10 cellular contexts compared by ENCODE assay signal in genomic region chr4:158770671-158771070, GRCh38. TPM values are rescaled to one million over a fixed set of nuclear protein-coding genes. Genes with fewer than 3 reads are reported as not detected.
A peak's percentile ranks its signal among the peaks of the same experiment; 100 is the strongest.
DNase-seq lines count a peak whose midpoint lies in the region; ATAC-seq, FAIRE-seq and TF ChIP-seq lines count a peak whose summit lies in the region.
"Had no signal": no experiment of that assay in that cellular context is flagged by ENCODE, and none has a peak within 500 bp of the region (broad histone marks: within the 10 kb centered on the region; RNA-seq: fewer than 3 reads in every experiment).

No MANE protein-coding gene starts in this region.

- peaks cover 67% of the 10 kb centered on the region for H3K4me1 ChIP-seq in HepG2 (ENCODE audit: insufficient read depth, low read length)
- peaks cover 0 to 18% (median 0%) of the 10 kb centered on the region in 4 donors for H3K4me1 ChIP-seq in right lobe of liver
- peaks cover 35% of the 10 kb centered on the region for H3K4me1 ChIP-seq in adipocyte (ENCODE audit: control insufficient read depth, insufficient read depth, low read length)
- H3K4me1 ChIP-seq in muscle layer of duodenum (ENCODE audit: control insufficient read depth in 1 of 2, insufficient read depth in 2 of 2, low read length in 2 of 2), result peaks cover 9 to 17% of the 10 kb centered on the region in 2 donors
- peaks cover 41% of the 10 kb centered on the region for H3K4me1 ChIP-seq in upper lobe of right lung

- peaks cover 64% of the 10 kb centered on the region for H3K79me2 ChIP-seq in HepG2 (ENCODE audit: insufficient read depth, low read length)

- no peak for TF ChIP-seq RAD21 in HepG2 (CRISPR knock-in tag; IDR thresholded peaks at IDR 0.05)

- CTCF ChIA-PET in HepG2 (lab: Yijun Ruan, JAX; ENCODE audit: low intra/inter-chr PET ratio, low total read pairs), result no interaction called here

- H3K27me3 ChIP-seq in HepG2 (ENCODE audit: control insufficient read depth in 1 of 2, insufficient read depth in 2 of 2, low read length in 2 of 2) (no peaks in the 10 kb centered on the region; a peak in 1 of 5 replicates), right lobe of liver (no peaks in the 10 kb centered on the region), adipocyte (replicated peaks; ENCODE audit: control insufficient read depth, insufficient read depth, low read length) (no peaks in the 10 kb centered on the region), muscle layer of duodenum (ENCODE audit: low read depth, low read length) (no peaks in the 10 kb centered on the region), upper lobe of right lung (no peaks in the 10 kb centered on the region)

- peaks cover 4% of the 10 kb centered on the region for H4K20me1 ChIP-seq in HepG2 (ENCODE audit: insufficient read depth, low read length)

- ATAC-seq in HepG2 (no peak), right lobe of liver (no peak), upper lobe of right lung (no peak)
- ATAC-seq in effector memory CD8-positive, alpha-beta T cell (replicated peaks), result no peak

- BruUV-seq in HepG2 (replicated peaks; lab: Mats Ljungman, UMichigan), result no TSS peak

- 96% methylated on average over 5 of the region's 5 CpGs for WGBS in HepG2 (ENCODE audit: low lambda C conversion rate)
- WGBS in right lobe of liver (ENCODE audit: insufficient coverage, low coverage, low lambda C conversion rate, missing lambda C conversion rate), result 49% methylated on average over 4 of the region's 5 CpGs

- H3K9me3 ChIP-seq in HepG2 (ENCODE audit: low read length) (no peaks in the 10 kb centered on the region), right lobe of liver (no peaks in the 10 kb centered on the region), adipocyte (ENCODE audit: control insufficient read depth, low read length) (no peaks in the 10 kb centered on the region), muscle layer of duodenum (ENCODE audit: control insufficient read depth in 1 of 2, low read length in 2 of 2) (no peaks in the 10 kb centered on the region), upper lobe of right lung (no peaks in the 10 kb centered on the region)

- H3K4me1 Mint-ChIP-seq in effector memory CD8-positive, alpha-beta T cell (ENCODE audit: low read depth in 2 of 2), result peaks cover 17 to 26% of the 10 kb centered on the region in 2 donors

- no peak overlapping the region for H3K27ac ChIP-seq in HepG2 (ENCODE audit: extremely low read length, insufficient read depth, low read length)
- H3K27ac ChIP-seq in right lobe of liver, result no peak overlapping the region
- no peak overlapping the region for H3K27ac ChIP-seq in muscle layer of duodenum (ENCODE audit: low read length)
- no peak overlapping the region for H3K27ac ChIP-seq in upper lobe of right lung

- intact Hi-C loops in HepG2 (cut with micrococcal nuclease; ENCODE audit: unreplicated experiment) (no loop called here), right lobe of liver (cut with DNase I) (no loop called here), upper lobe of right lung (cut with DNase I) (no loop called here)

- no peak overlapping the region for H2AFZ ChIP-seq in HepG2 (ENCODE audit: low read length)

- H3K36me3 ChIP-seq in HepG2 (replicated peaks in 1 of 2; ENCODE audit: control insufficient read depth in 1 of 2, insufficient read depth in 2 of 2, low read length in 2 of 2) (no peaks in the 10 kb centered on the region), right lobe of liver (no peaks in the 10 kb centered on the region), adipocyte (ENCODE audit: control insufficient read depth, insufficient read depth, low read length, severe bottlenecking) (no peaks in the 10 kb centered on the region), muscle layer of duodenum (ENCODE audit: control insufficient read depth in 1 of 2, insufficient read depth in 2 of 2, low read length in 2 of 2) (no peaks in the 10 kb centered on the region), upper lobe of right lung (no peaks in the 10 kb centered on the region)

- no peak overlapping the region for H3K27ac Mint-ChIP-seq in effector memory CD8-positive, alpha-beta T cell

- no peak for TF ChIP-seq CTCF in HepG2 (CRISPR knock-in tag; IDR thresholded peaks at IDR 0.05)
- TF ChIP-seq CTCF in right lobe of liver (IDR thresholded peaks at IDR 0.05), result no peak
- TF ChIP-seq CTCF in upper lobe of right lung (IDR thresholded peaks at IDR 0.05), result no peak

- POLR2A ChIA-PET in HepG2 (lab: Yijun Ruan, JAX), result no interaction called here

- DNase-seq in HepG2 (ENCODE audit: low spot score), result no peak
- DNase-seq in right lobe of liver, result no peak
- DNase-seq in adipocyte (ENCODE audit: low read depth), result no peak
- DNase-seq in upper lobe of right lung, result no peak
- no peak for DNase-seq in NCI-H1092 treated with DMSO at 0.1 percent for 48 hours (lab: John Stamatoyannopoulos, UW)
- no peak for DNase-seq in effector memory CD8-positive, alpha-beta T cell
- DNase-seq in HuH-7 (ENCODE audit: low spot score), result no peak
- DNase-seq: Karpas-422, nucleus accumbens had no signal

- H3K36me3 Mint-ChIP-seq in effector memory CD8-positive, alpha-beta T cell (ENCODE audit: insufficient read depth), result peaks cover 6% of the 10 kb centered on the region

- H3K9me3 Mint-ChIP-seq in effector memory CD8-positive, alpha-beta T cell, result no peaks in the 10 kb centered on the region

- in situ Hi-C loops in HepG2 (cut with HindIII; ENCODE audit: extremely low pct_ligation_motif_present, low pct_unique_long_range_greater_than_20kb), result no loop called here

- H3K9ac ChIP-seq in HepG2 (ENCODE audit: insufficient read depth, low read depth, low read length), result peak overlapping the region; percentile 82; the same call in 1 of the 2 replicates
- peak overlapping the region; percentile 94 for H3K9ac ChIP-seq in adipocyte (ENCODE audit: low read length)

- no peaks in the 10 kb centered on the region for H3K27me3 Mint-ChIP-seq in effector memory CD8-positive, alpha-beta T cell

- TF ChIP-seq EP300 in HepG2 (IDR thresholded peaks at IDR 0.05; ENCODE audit: low read depth in 2 of 2, low read length in 2 of 2), result no peak
- TF ChIP-seq EP300 in HepG2 (CRISPR knock-in tag; IDR thresholded peaks at IDR 0.05; ENCODE audit: borderline replicate concordance), result no peak

- no peak overlapping the region for H3K4me3 Mint-ChIP-seq in effector memory CD8-positive, alpha-beta T cell

- no peak for TF ChIP-seq POLR2A in HepG2 (IDR thresholded peaks at IDR 0.05; ENCODE audit: insufficient read depth in 1 of 2, low read depth in 2 of 2, low read length in 2 of 2)
- no peak for TF ChIP-seq POLR2A in right lobe of liver (IDR thresholded peaks at IDR 0.05)

- H3K4me3 ChIP-seq in HepG2 (replicated peaks in 1 of 3; ENCODE audit: insufficient read depth in 1 of 3, low read depth in 2 of 3, low read length in 3 of 3) (peak overlapping the region; percentile 91 to 99 (median 92); a peak in 5 of 6 replicates), right lobe of liver (peak overlapping the region in 1 of 3 donors; percentile 88), adipocyte (ENCODE audit: low read length) (peak overlapping the region; percentile 98), muscle layer of duodenum (ENCODE audit: low read depth in 1 of 2, low read length in 2 of 2) (peak overlapping the region; percentile 78 to 96), upper lobe of right lung (peak overlapping the region; percentile 85)

- FAIRE-seq in HepG2 (lab: Jason Lieb, UNC), result no peak

- H3K4me2 ChIP-seq in HepG2 (ENCODE audit: low read depth, low read length), result peak overlapping the region; percentile 85

RNA-seq across cellular contexts. Expression of gene FNIP2, which starts 1.8 kb away (rescaled TPM):
- 15.5 and 21.8 TPM in 2 replicates for total RNA-seq in HepG2 (2016; rRNA removed; fragmentation: Illumina TruSeq; extraction: Trizol)
- 3.0 and 4.9 TPM in 2 replicates for total RNA-seq in HepG2 (2016; cell fraction: cytosol; rRNA removed; fragmentation: Illumina TruSeq; extraction: Trizol; ENCODE audit: low read depth)
- 14.7 and 18.4 TPM in 2 replicates for total RNA-seq in HepG2 (2016; cell fraction: insoluble cytoplasmic fraction; rRNA removed; fragmentation: Illumina TruSeq; extraction: Trizol)
- 10.4 and 11.2 TPM in 2 replicates for total RNA-seq in HepG2 (2016; cell fraction: membrane; rRNA removed; fragmentation: Illumina TruSeq; extraction: Trizol)
- 22.6 and 22.8 TPM in 2 replicates for total RNA-seq in HepG2 (2016; cell fraction: nucleus; rRNA removed; fragmentation: Illumina TruSeq; extraction: Trizol)
- 21.0 and 24.0 TPM in 2 replicates for polyA plus RNA-seq in HepG2 (2011; rRNA removed)
- polyA plus RNA-seq in HepG2 (2011; cell fraction: cytosol; rRNA removed), result 15.3 and 25.0 TPM in 2 replicates
- polyA plus RNA-seq in HepG2 (2011; cell fraction: nucleus; rRNA removed), result 13.4 and 17.1 TPM in 2 replicates
- polyA plus RNA-seq in HepG2 (2012), result 38.7 and 42.8 TPM in 2 replicates
- 0.37 and 0.41 TPM in 2 replicates for polyA plus RNA-seq in HepG2 (2016; cell fraction: cytosol; fragmentation: Illumina TruSeq; extraction: Trizol; ENCODE audit: low read depth)
- polyA plus RNA-seq in HepG2 (2016; cell fraction: insoluble cytoplasmic fraction; fragmentation: Illumina TruSeq; extraction: Trizol; ENCODE audit: low read depth), result 12.9 and 13.3 TPM in 2 replicates
- polyA plus RNA-seq in HepG2 (2016; cell fraction: membrane; fragmentation: Illumina TruSeq; extraction: Trizol; ENCODE audit: low read depth), result 2.1 TPM in 2 replicates
- 11.3 and 12.9 TPM in 2 replicates for polyA plus RNA-seq in HepG2 (2016; cell fraction: nucleus; fragmentation: Illumina TruSeq; extraction: Trizol; ENCODE audit: insufficient read depth, low read depth)
- 1.8 and 45.2 TPM in 2 replicates for polyA minus RNA-seq in HepG2 (2011; rRNA and poly(A)+ RNA removed; ENCODE audit: low replicate concordance)
- polyA minus RNA-seq in HepG2 (2011; cell fraction: cytosol; rRNA and poly(A)+ RNA removed), result 33.4 and 50.0 TPM in 2 replicates
- 74.3 and 82.9 TPM in 2 replicates for polyA minus RNA-seq in HepG2 (2011; cell fraction: nucleus; rRNA and poly(A)+ RNA removed)
- total RNA-seq in right lobe of liver, result 10 to 100 TPM; 34.2 to 67.4 (median 37.8) TPM
- 98.4 TPM for total RNA-seq in upper lobe of right lung

RNA-seq across cellular contexts. Expression of gene PPID, which starts 47.5 kb away (rescaled TPM):
- total RNA-seq in HepG2 (2016; rRNA removed; fragmentation: Illumina TruSeq; extraction: Trizol) (63.4 and 73.3 TPM in 2 replicates), right lobe of liver (10 to 100 TPM; 12.6 to 31.4 (median 18.5) TPM), upper lobe of right lung (19.7 TPM)
- total RNA-seq in HepG2 (2016; cell fraction: cytosol; rRNA removed; fragmentation: Illumina TruSeq; extraction: Trizol; ENCODE audit: low read depth), result 10.1 and 10.4 TPM in 2 replicates
- 59.6 and 76.4 TPM in 2 replicates for total RNA-seq in HepG2 (2016; cell fraction: insoluble cytoplasmic fraction; rRNA removed; fragmentation: Illumina TruSeq; extraction: Trizol)
- 22.4 and 23.0 TPM in 2 replicates for total RNA-seq in HepG2 (2016; cell fraction: membrane; rRNA removed; fragmentation: Illumina TruSeq; extraction: Trizol)
- total RNA-seq in HepG2 (2016; cell fraction: nucleus; rRNA removed; fragmentation: Illumina TruSeq; extraction: Trizol), result 24.7 and 25.4 TPM in 2 replicates
- polyA plus RNA-seq in HepG2 (2011; rRNA removed), result 14.1 and 15.4 TPM in 2 replicates
- polyA plus RNA-seq in HepG2 (2011; cell fraction: cytosol; rRNA removed), result 10.2 and 11.5 TPM in 2 replicates
- polyA plus RNA-seq in HepG2 (2011; cell fraction: nucleus; rRNA removed), result 10.6 and 15.9 TPM in 2 replicates
- 34.3 and 39.6 TPM in 2 replicates for polyA plus RNA-seq in HepG2 (2012)
- 8.0 TPM in 2 replicates for polyA plus RNA-seq in HepG2 (2016; cell fraction: cytosol; fragmentation: Illumina TruSeq; extraction: Trizol; ENCODE audit: low read depth)
- polyA plus RNA-seq in HepG2 (2016; cell fraction: insoluble cytoplasmic fraction; fragmentation: Illumina TruSeq; extraction: Trizol; ENCODE audit: low read depth), result 92.0 and 102 TPM in 2 replicates
- polyA plus RNA-seq in HepG2 (2016; cell fraction: membrane; fragmentation: Illumina TruSeq; extraction: Trizol; ENCODE audit: low read depth), result 15.5 and 16.2 TPM in 2 replicates
- polyA plus RNA-seq in HepG2 (2016; cell fraction: nucleus; fragmentation: Illumina TruSeq; extraction: Trizol; ENCODE audit: insufficient read depth, low read depth), result 55.4 and 64.1 TPM in 2 replicates
- 1.6 and 2.3 TPM in 2 replicates for polyA minus RNA-seq in HepG2 (2011; rRNA and poly(A)+ RNA removed; ENCODE audit: low replicate concordance)
- 6.8 and 9.3 TPM in 2 replicates for polyA minus RNA-seq in HepG2 (2011; cell fraction: cytosol; rRNA and poly(A)+ RNA removed)
- polyA minus RNA-seq in HepG2 (2011; cell fraction: nucleus; rRNA and poly(A)+ RNA removed), result 11.7 and 14.8 TPM in 2 replicates
